36 cellular contexts compared by ENCODE assay signal in genomic region chr7:5432691-5433090, GRCh38.
"Had no signal": no experiment of that assay in that cellular context is flagged by ENCODE, and none has a peak within 500 bp of the region (broad histone marks: within the 10 kb centered on the region; RNA-seq: fewer than 3 reads in every experiment).

No MANE protein-coding gene starts in this region.

- H3K27ac ChIP-seq: ascending aorta, body of pancreas, brain microvascular endothelial cell, breast epithelium, VCaP had no signal

- H3K36me3 Mint-ChIP-seq: activated CD8-positive, alpha-beta memory T cell treated with anti-CD3 and anti-CD28 coated beads, Interleukin-2, amount 10 ng/mL, durations not matched to agents 7 days and 5 days had no signal

- FAIRE-seq: TTC549 had no signal

- H3K4me3 ChIP-seq: ascending aorta, body of pancreas, breast epithelium had no signal

- ATAC-seq: activated CD4-positive, alpha-beta T cell treated with anti-CD3 and anti-CD28 coated beads for 36 hours; activated CD4-positive, CD25-positive, alpha-beta regulatory T cell treated with anti-CD3 and anti-CD28 coated beads, Interleukin-2, amount 50 U/mL, for 24 hours; activated CD8-positive, alpha-beta memory T cell treated with anti-CD3 and anti-CD28 coated beads, Interleukin-2, amount 10 ng/mL, durations not matched to agents 7 days and 5 days; activated CD8-positive, alpha-beta T cell treated with anti-CD3 and anti-CD28 coated beads, Interleukin-2, amount 10 ng/mL, durations not matched to agents 7 days and 5 days; activated naive CD8-positive, alpha-beta T cell treated with anti-CD3 and anti-CD28 coated beads, Interleukin-2, amount 50 U/mL, for 24 hours; body of pancreas had no signal

- H3K9me3 Mint-ChIP-seq: activated naive CD4-positive, alpha-beta T cell treated with anti-CD3 and anti-CD28 coated beads, Interleukin-2, amount 50 U/mL, for 24 hours had no signal

- H3K9me3 ChIP-seq: ascending aorta, body of pancreas had no signal

- H3K27me3 ChIP-seq: ascending aorta, body of pancreas, brain microvascular endothelial cell, breast epithelium had no signal

- H3K4me3 Mint-ChIP-seq: activated CD4-positive, alpha-beta memory T cell treated with anti-CD3 and anti-CD28 coated beads, Interleukin-2, amount 10 ng/mL, durations not matched to agents 7 days and 5 days; activated CD4-positive, alpha-beta T cell treated with anti-CD3 and anti-CD28 coated beads for 36 hours; activated CD4-positive, alpha-beta T cell treated with anti-CD3 and anti-CD28 coated beads, Interleukin-2, amount 10 ng/mL, durations not matched to agents 7 days and 5 days; activated CD8-positive, alpha-beta memory T cell treated with anti-CD3 and anti-CD28 coated beads, Interleukin-2, amount 10 ng/mL, durations not matched to agents 7 days and 5 days; activated CD8-positive, alpha-beta T cell treated with anti-CD3 and anti-CD28 coated beads, Interleukin-2, amount 10 ng/mL, durations not matched to agents 7 days and 5 days; activated naive CD4-positive, alpha-beta T cell treated with anti-CD3 and anti-CD28 coated beads, Interleukin-2, amount 10 ng/mL, durations not matched to agents 7 days and 5 days; activated naive CD4-positive, alpha-beta T cell treated with anti-CD3 and anti-CD28 coated beads, Interleukin-2, amount 50 U/mL, for 24 hours; activated naive CD8-positive, alpha-beta T cell; activated naive CD8-positive, alpha-beta T cell treated with anti-CD3 and anti-CD28 coated beads, Interleukin-2, amount 10 ng/mL, durations not matched to agents 7 days and 5 days; activated naive CD8-positive, alpha-beta T cell treated with anti-CD3 and anti-CD28 coated beads, Interleukin-2, amount 50 U/mL, for 24 hours; activated T-cell treated with anti-CD3 and anti-CD28 coated beads, Interleukin-2, amount 50 U/mL, for 24 hours; T-helper 1 cell treated with Interleukin-12 subunit alpha and Interleukin-12 subunit beta and Interleukin-4 antibody, amounts not matched to agents 30 μg/mL and 1 μg/mL, for 36 hours; T-helper 2 cell treated with Interferon-gamma antibody and Interleukin-4, amounts not matched to agents 5 μg/mL and 100 μg/mL, for 36 hours had no signal

- H3K36me3 ChIP-seq: brain microvascular endothelial cell, breast epithelium had no signal

- H3K27ac Mint-ChIP-seq: activated CD4-positive, alpha-beta memory T cell treated with anti-CD3 and anti-CD28 coated beads, Interleukin-2, amount 10 ng/mL, durations not matched to agents 7 days and 5 days; activated CD4-positive, alpha-beta T cell treated with anti-CD3 and anti-CD28 coated beads for 36 hours; activated CD4-positive, alpha-beta T cell treated with anti-CD3 and anti-CD28 coated beads, Interleukin-2, amount 10 ng/mL, durations not matched to agents 7 days and 5 days; activated CD8-positive, alpha-beta memory T cell treated with anti-CD3 and anti-CD28 coated beads, Interleukin-2, amount 10 ng/mL, durations not matched to agents 7 days and 5 days; activated CD8-positive, alpha-beta T cell treated with anti-CD3 and anti-CD28 coated beads, Interleukin-2, amount 10 ng/mL, durations not matched to agents 7 days and 5 days; activated naive CD4-positive, alpha-beta T cell treated with anti-CD3 and anti-CD28 coated beads, Interleukin-2, amount 10 ng/mL, durations not matched to agents 7 days and 5 days; activated naive CD4-positive, alpha-beta T cell treated with anti-CD3 and anti-CD28 coated beads, Interleukin-2, amount 50 U/mL, for 24 hours; activated naive CD8-positive, alpha-beta T cell; activated naive CD8-positive, alpha-beta T cell treated with anti-CD3 and anti-CD28 coated beads, Interleukin-2, amount 10 ng/mL, durations not matched to agents 7 days and 5 days; activated naive CD8-positive, alpha-beta T cell treated with anti-CD3 and anti-CD28 coated beads, Interleukin-2, amount 50 U/mL, for 24 hours; activated T-cell treated with anti-CD3 and anti-CD28 coated beads, Interleukin-2, amount 50 U/mL, for 24 hours; activated T-helper 2 cell treated with anti-CD3 and anti-CD28 coated beads, Interferon-gamma antibody, Interleukin-2, Interleukin-4, amounts not matched to agents 10 μg/mL and 5 μg/mL and 100 μg/mL, durations not matched to agents 14 hours and 24 hours and 36 hours; T-helper 1 cell treated with Interleukin-12 subunit alpha and Interleukin-12 subunit beta and Interleukin-4 antibody, amounts not matched to agents 30 μg/mL and 1 μg/mL, for 36 hours; T-helper 2 cell treated with Interferon-gamma antibody and Interleukin-4, amounts not matched to agents 5 μg/mL and 100 μg/mL, for 36 hours had no signal

- DNase-seq: activated CD4-positive, alpha-beta memory T cell treated with anti-CD3 and anti-CD28 coated beads, Interleukin-2, amount 10 ng/mL, durations not matched to agents 7 days and 5 days; activated CD4-positive, alpha-beta T cell treated with anti-CD3 and anti-CD28 coated beads for 1 hour; activated CD4-positive, alpha-beta T cell treated with anti-CD3 and anti-CD28 coated beads for 36 hours; activated CD4-positive, alpha-beta T cell treated with anti-CD3 and anti-CD28 coated beads for 48 hours; activated CD4-positive, alpha-beta T cell treated with anti-CD3 and anti-CD28 coated beads, Interleukin-2, amount 10 ng/mL, durations not matched to agents 7 days and 5 days; activated CD4-positive, alpha-beta T cell treated with anti-CD3 and anti-CD28 coated beads, Interleukin-2, amount 50 U/mL, for 48 hours; activated CD4-positive, CD25-positive, alpha-beta regulatory T cell; activated CD8-positive, alpha-beta memory T cell treated with anti-CD3 and anti-CD28 coated beads for 24 hours; activated CD8-positive, alpha-beta memory T cell treated with anti-CD3 and anti-CD28 coated beads, Interleukin-2, amount 10 ng/mL, durations not matched to agents 7 days and 5 days; activated CD8-positive, alpha-beta memory T cell treated with anti-CD3 and anti-CD28 coated beads, Interleukin-2, amount 50 U/mL, for 48 hours; activated CD8-positive, alpha-beta T cell treated with anti-CD3 and anti-CD28 coated beads, Interleukin-2, amount 10 ng/mL, durations not matched to agents 7 days and 5 days; activated effector memory CD4-positive, alpha-beta T cell treated with Interleukin-2 at 50 U/mL for 16 hours; activated gamma-delta T cell; activated naive CD4-positive, alpha-beta T cell treated with anti-CD3 and anti-CD28 coated beads, Interleukin-2, amount 10 ng/mL, durations not matched to agents 7 days and 5 days; activated naive CD4-positive, alpha-beta T cell treated with Interleukin-2 at 50 U/mL for 16 hours; activated naive CD8-positive, alpha-beta T cell treated with anti-CD3 and anti-CD28 coated beads, Interleukin-2, amount 10 ng/mL, durations not matched to agents 7 days and 5 days; activated naive CD8-positive, alpha-beta T cell treated with anti-CD3 and anti-CD28 coated beads, Interleukin-2, amount 50 U/mL, for 24 hours; activated T-cell treated with anti-CD3 and anti-CD28 coated beads, Interleukin-2, amount 50 U/mL, for 24 hours; activated T-cell treated with anti-CD3 and anti-CD28 coated beads, Interleukin-2, amount 50 U/mL, for 48 hours; amygdala; anterior cingulate cortex; body of pancreas; brain microvascular endothelial cell; central memory CD4-positive, alpha-beta T cell; T-helper 2 cell; T-helper 9 cell had no signal
